Comparison of ENCODE assay signal across 8 cellular contexts in the genomic region with DNA sequence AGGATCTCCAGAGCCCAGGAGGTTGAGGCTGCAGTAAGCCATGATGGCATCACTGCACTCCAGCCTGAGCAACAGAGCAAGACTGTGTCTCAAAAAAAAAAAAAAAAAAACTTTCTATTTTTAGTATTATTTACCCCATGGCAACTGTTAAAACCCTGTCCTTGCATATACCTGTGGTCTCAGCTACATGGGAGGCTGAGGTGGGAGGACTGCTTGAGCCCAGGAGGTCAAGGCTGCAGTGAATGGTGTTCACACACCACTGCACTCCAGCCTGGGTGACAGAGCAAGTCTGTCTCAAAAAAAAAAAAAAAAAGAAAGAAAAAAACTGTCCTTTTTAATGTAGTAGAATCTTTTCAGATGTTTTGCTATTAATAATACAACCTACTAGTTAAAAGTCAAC. TPM values are rescaled to one million over a fixed set of nuclear protein-coding genes. Genes with fewer than 3 reads are reported as not detected.
DNase-seq lines count a peak whose midpoint lies in the region; ATAC-seq and TF ChIP-seq lines count a peak whose summit lies in the region.
"Not testable (repeated sequence)": the region's sequence is repeated elsewhere in the genome, so short reads cannot be mapped to it uniquely, and the experiment has no call there.

No MANE protein-coding gene starts in this region.

- H3K4me1 Mint-ChIP-seq in activated CD4-positive, alpha-beta T cell treated with anti-CD3 and anti-CD28 coated beads, Interleukin-2, amount 10 ng/mL, durations not matched to agents 7 days and 5 days = peaks cover 48% of the 10 kb centered on the region
- H3K4me1 Mint-ChIP-seq in brain (peaks cover 42% of the 10 kb centered on the region), mesothelial cell of epicardium (peaks cover 30% of the 10 kb centered on the region)
- peaks cover 63% of the 10 kb centered on the region for H3K4me1 Mint-ChIP-seq in stimulated activated memory B cell treated with anti-CD40 and anti-IgM and Interleukin-4, amounts not matched to agents 10 μg/mL and 1 μg/mL and 100 μg/mL, for 72 hours

- H3K27me3 Mint-ChIP-seq in activated CD4-positive, alpha-beta T cell treated with anti-CD3 and anti-CD28 coated beads, Interleukin-2, amount 10 ng/mL, durations not matched to agents 7 days and 5 days; mesothelial cell of epicardium (ENCODE audit: low read depth); stimulated activated memory B cell treated with anti-CD40 and anti-IgM and Interleukin-4, amounts not matched to agents 10 μg/mL and 1 μg/mL and 100 μg/mL, for 72 hours: not testable (repeated sequence)
- peaks cover 11% of the 10 kb centered on the region for H3K27me3 Mint-ChIP-seq in brain

- CTCF ChIA-PET in activated CD4-positive, alpha-beta T cell treated with anti-CD3 and anti-CD28 coated beads, Interleukin-2, amount 10 ng/mL, durations not matched to agents 7 days and 5 days (lab: Charles Lee) = not testable (repeated sequence)

- H4K20me1 ChIP-seq in DOHH2 (ENCODE audit: control insufficient read depth, insufficient read depth, low read depth, low read length) = peaks cover 34% of the 10 kb centered on the region
- H4K20me1 ChIP-seq in MM.1S (ENCODE audit: insufficient read depth, low read length) = peaks cover 33% of the 10 kb centered on the region

- H3K27ac ChIP-seq in DOHH2 (ENCODE audit: low read depth, low read length) (peak overlapping the region; percentile 98), MM.1S (ENCODE audit: low read length) (peak overlapping the region; percentile 44; the same call in 1 of the 2 replicates)

- peak; percentile 14 for ATAC-seq in GM19395 (IDR thresholded peaks at IDR 0.05; ENCODE audit: unreplicated experiment)
- peak; percentile 2 for ATAC-seq in HG02981 (IDR thresholded peaks at IDR 0.05; ENCODE audit: unreplicated experiment)
- not testable (repeated sequence) for ATAC-seq in stimulated activated memory B cell treated with anti-CD40 and anti-IgM and Interleukin-4, amounts not matched to agents 10 μg/mL and 1 μg/mL and 100 μg/mL, for 72 hours

- H3K36me3 Mint-ChIP-seq in activated CD4-positive, alpha-beta T cell treated with anti-CD3 and anti-CD28 coated beads, Interleukin-2, amount 10 ng/mL, durations not matched to agents 7 days and 5 days (ENCODE audit: low read depth) = peaks cover 15% of the 10 kb centered on the region
- not testable (repeated sequence) for H3K36me3 Mint-ChIP-seq in brain; mesothelial cell of epicardium; stimulated activated memory B cell treated with anti-CD40 and anti-IgM and Interleukin-4, amounts not matched to agents 10 μg/mL and 1 μg/mL and 100 μg/mL, for 72 hours

- not testable (repeated sequence) for H3K9me2 ChIP-seq in DOHH2 (replicated peaks; ENCODE audit: control insufficient read depth, low read length); MM.1S (replicated peaks; ENCODE audit: insufficient read depth, low read length)

- peak overlapping the region; percentile 96 for H3K4me3 Mint-ChIP-seq in activated CD4-positive, alpha-beta T cell treated with anti-CD3 and anti-CD28 coated beads, Interleukin-2, amount 10 ng/mL, durations not matched to agents 7 days and 5 days
- peak overlapping the region; percentile 94 to 100 (median 99) for H3K4me3 Mint-ChIP-seq in brain
- H3K4me3 Mint-ChIP-seq in mesothelial cell of epicardium = not testable (repeated sequence)
- H3K4me3 Mint-ChIP-seq in stimulated activated memory B cell treated with anti-CD40 and anti-IgM and Interleukin-4, amounts not matched to agents 10 μg/mL and 1 μg/mL and 100 μg/mL, for 72 hours = peak overlapping the region; percentile 89

- H3K4me1 ChIP-seq in DOHH2 (ENCODE audit: control insufficient read depth, low read length) (peaks cover 51% of the 10 kb centered on the region), MM.1S (ENCODE audit: low read length) (peaks cover 13% of the 10 kb centered on the region)

- H2AFZ ChIP-seq in MM.1S (ENCODE audit: low read length) = not testable (repeated sequence)

- H3K79me2 ChIP-seq in DOHH2 (ENCODE audit: control insufficient read depth, low read length) (peaks cover 82% of the 10 kb centered on the region), MM.1S (ENCODE audit: low read length) (peaks cover 82% of the 10 kb centered on the region)

- not testable (repeated sequence) for H3K27me3 ChIP-seq in DOHH2 (ENCODE audit: control insufficient read depth, low read length); MM.1S (replicated peaks; ENCODE audit: insufficient read depth, low read length)

- TF ChIP-seq CTCF in DOHH2 (IDR thresholded peaks at IDR 0.05; ENCODE audit: low read depth, low read length, poor library complexity, severe bottlenecking); MM.1S (IDR thresholded peaks at IDR 0.05; ENCODE audit: low read length); brain (conservative IDR thresholded peaks at IDR 0.05); mesothelial cell of epicardium (IDR thresholded peaks at IDR 0.05; ENCODE audit: unreplicated experiment): not testable (repeated sequence)

- H3K9me3 Mint-ChIP-seq in activated CD4-positive, alpha-beta T cell treated with anti-CD3 and anti-CD28 coated beads, Interleukin-2, amount 10 ng/mL, durations not matched to agents 7 days and 5 days; brain; mesothelial cell of epicardium; stimulated activated memory B cell treated with anti-CD40 and anti-IgM and Interleukin-4, amounts not matched to agents 10 μg/mL and 1 μg/mL and 100 μg/mL, for 72 hours: not testable (repeated sequence)

- POLR2A ChIA-PET in activated CD4-positive, alpha-beta T cell treated with anti-CD3 and anti-CD28 coated beads, Interleukin-2, amount 10 ng/mL, durations not matched to agents 7 days and 5 days (lab: Charles Lee) = not testable (repeated sequence)

- H3K4me2 ChIP-seq in DOHH2 (ENCODE audit: low read length) = peak overlapping the region; percentile 85
- peak overlapping the region; percentile 46 for H3K4me2 ChIP-seq in MM.1S (ENCODE audit: low read depth, low read length)

- DNase-seq in MM.1S; activated CD4-positive, alpha-beta T cell treated with anti-CD3 and anti-CD28 coated beads, Interleukin-2, amount 10 ng/mL, durations not matched to agents 7 days and 5 days; mesothelial cell of epicardium (ENCODE audit: low spot score in 2 of 2, unreplicated experiment in 2 of 2): not testable (repeated sequence)

- H3F3A ChIP-seq in DOHH2 (ENCODE audit: control insufficient read depth, insufficient read depth) = peaks cover 22% of the 10 kb centered on the region
- H3F3A ChIP-seq in MM.1S (ENCODE audit: insufficient read depth, low read length) = peaks cover 30% of the 10 kb centered on the region

- H3K27ac Mint-ChIP-seq in activated CD4-positive, alpha-beta T cell treated with anti-CD3 and anti-CD28 coated beads, Interleukin-2, amount 10 ng/mL, durations not matched to agents 7 days and 5 days = peak overlapping the region; percentile 60
- H3K27ac Mint-ChIP-seq in brain = peak overlapping the region in 1 of 5 experiments; percentile 98
- H3K27ac Mint-ChIP-seq in mesothelial cell of epicardium = peak overlapping the region; percentile 99
- H3K27ac Mint-ChIP-seq in stimulated activated memory B cell treated with anti-CD40 and anti-IgM and Interleukin-4, amounts not matched to agents 10 μg/mL and 1 μg/mL and 100 μg/mL, for 72 hours = peak overlapping the region; percentile 90

- H3K36me3 ChIP-seq in DOHH2 (ENCODE audit: control insufficient read depth, low read length) = peaks cover 49% of the 10 kb centered on the region
- H3K36me3 ChIP-seq in MM.1S (replicated peaks; ENCODE audit: insufficient read depth, low read length) = not testable (repeated sequence)

- H3K9ac ChIP-seq in MM.1S (ENCODE audit: low read length) = not testable (repeated sequence)

- H3K4me3 ChIP-seq in DOHH2 (ENCODE audit: low read length) (peak overlapping the region; percentile 92), MM.1S (ENCODE audit: low read length) (peak overlapping the region; percentile 92)

- H3K9me3 ChIP-seq in DOHH2 (ENCODE audit: control insufficient read depth, insufficient read depth, low read length); MM.1S (replicated peaks; ENCODE audit: insufficient read depth, low read length): not testable (repeated sequence)

RNA-seq across cellular contexts. Expression of gene ABI1, which starts 3.2 kb away (rescaled TPM):
- 10 to 100 TPM; 59.7 to 65.2 TPM for total RNA-seq in activated CD4-positive, alpha-beta T cell treated with anti-CD3 and anti-CD28 coated beads, Interleukin-2, amount 10 ng/mL, durations not matched to agents 7 days and 5 days
- polyA plus RNA-seq in brain (ENCODE audit: insufficient read depth, low read depth, low replicate concordance) = 35.6 TPM
- total RNA-seq in mesothelial cell of epicardium = 37.7 to 41.3 TPM (median 40.8 TPM) in 3 replicates
